Comparison of ENCODE assay signal across 22 cellular contexts in the genomic region with DNA sequence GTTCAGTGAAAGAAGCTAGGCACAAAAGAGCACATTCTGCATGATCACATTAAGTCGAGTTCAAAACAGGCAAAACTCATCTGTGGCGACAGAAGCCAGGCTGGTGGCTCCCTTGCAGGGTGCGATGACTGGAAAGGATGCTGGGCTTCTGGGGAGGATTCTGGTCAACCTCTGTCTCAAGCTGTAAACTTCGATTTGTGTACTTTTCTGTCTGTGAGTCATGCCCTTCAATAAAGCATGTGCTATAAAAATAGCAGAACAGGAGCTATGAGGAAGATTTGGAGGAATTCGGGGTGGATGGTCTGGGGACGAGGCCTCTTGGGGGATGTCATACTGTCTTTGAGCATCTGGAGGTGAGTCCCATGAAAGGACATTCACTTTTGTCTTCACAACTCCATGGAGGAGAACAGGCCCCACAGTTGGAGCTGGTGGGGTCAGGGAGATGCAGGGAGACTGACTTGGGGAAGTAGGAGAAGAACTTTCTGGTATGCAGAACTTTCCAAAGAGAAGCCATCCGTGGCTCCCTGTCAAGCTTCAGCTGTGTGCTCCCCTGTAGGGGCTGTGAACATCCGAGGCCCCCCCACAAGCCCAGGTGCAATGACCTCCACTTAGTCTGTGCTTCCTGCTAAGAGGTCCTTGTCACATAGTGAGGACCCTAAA.
DNase-seq lines count a peak whose midpoint lies in the region; ATAC-seq, FAIRE-seq and TF ChIP-seq lines count a peak whose summit lies in the region.
"Had no signal": no experiment of that assay in that cellular context is flagged by ENCODE, and none has a peak within 500 bp of the region (broad histone marks: within the 10 kb centered on the region; RNA-seq: fewer than 3 reads in every experiment).

No MANE protein-coding gene starts in this region.

- BruUV-seq in K562 (replicated peaks; lab: Mats Ljungman, UMichigan) = no TSS peak

- no peak overlapping the region for H3K14ac ChIP-seq in neuronal stem cell (ENCODE audit: low read length)

- peak; percentile 56 for DNase-seq in AG20443 (ENCODE audit: low spot score)
- DNase-seq in M059J (ENCODE audit: low read depth) = peak; percentile 76
- no peak for DNase-seq in K562 (ENCODE audit: extremely low read depth in 1 of 4, low spot score in 3 of 4)
- no peak for DNase-seq in neuronal stem cell (ENCODE audit: low spot score)
- no peak for DNase-seq in T-helper 1 cell
- DNase-seq in natural killer cell = no peak
- no peak for DNase-seq in sigmoid colon
- DNase-seq: cortex of kidney; DMS53; NCI-H1417 treated with DMSO at 0.1 percent for 48 hours; NCI-H446 treated with DMSO at 0.1 percent for 48 hours; stimulated activated CD4-positive, alpha-beta T cell treated with anti-CD3 and anti-CD28 coated beads, Interleukin-4, amount 100 ng/mL, for 24 hours; tibial artery had no signal

- H2BK120ac ChIP-seq in neuronal stem cell (ENCODE audit: low read depth, low read length) = no peak overlapping the region

- no peak for FAIRE-seq in K562 (lab: Jason Lieb, UNC)
- FAIRE-seq: H1 had no signal

- no peak overlapping the region for H2BK5ac ChIP-seq in neuronal stem cell (ENCODE audit: low read length)

- no peak for TF ChIP-seq CTCF in K562 (IDR thresholded peaks at IDR 0.05 in 2 of 3, conservative IDR thresholded peaks at IDR 0.05 in 1 of 3; ENCODE audit: insufficient read depth in 2 of 3, low read depth in 1 of 3, low read length in 3 of 3)
- no peak for TF ChIP-seq CTCF in natural killer cell (IDR thresholded peaks at IDR 0.05)
- no peak for TF ChIP-seq CTCF in sigmoid colon (IDR thresholded peaks at IDR 0.05)

- ATAC-seq in K562 (no peak), HG03571 (IDR thresholded peaks at IDR 0.05; ENCODE audit: unreplicated experiment) (no peak), natural killer cell (no peak)
- ATAC-seq: esophagus mucosa had no signal

- H3K79me1 ChIP-seq in neuronal stem cell (ENCODE audit: low read depth, low read length) = no peaks in the 10 kb centered on the region

- TF ChIP-seq EP300 in K562 (IDR thresholded peaks at IDR 0.05; ENCODE audit: low read length) (no peak), sigmoid colon (IDR thresholded peaks at IDR 0.05) (no peak)

- H3K4ac ChIP-seq in neuronal stem cell (ENCODE audit: low read length) = no peak overlapping the region

- peaks cover 3% of the 10 kb centered on the region in 2 donors for H3K9me3 Mint-ChIP-seq in natural killer cell

- 71% methylated on average over 8 of the region's 8 CpGs for WGBS in K562 (ENCODE audit: insufficient coverage, low coverage, missing lambda C conversion rate)
- no CpG with 5 or more reads among the region's 8 CpGs for WGBS in neuronal stem cell (ENCODE audit: extremely low coverage in 2 of 2, insufficient read length in 2 of 2, insufficient replicate concordance in 1 of 2), 2 donors
- 22 to 63% methylated on average over 8 of the region's 8 CpGs for WGBS in sigmoid colon, 2 donors

- H2AFZ ChIP-seq in K562 (ENCODE audit: low read depth, low read length) (peak overlapping the region; percentile 51), neuronal stem cell (ENCODE audit: low read length) (no peak overlapping the region)

- H3K79me2 ChIP-seq in K562 (ENCODE audit: control insufficient read depth, insufficient read depth, low read length) = no peaks in the 10 kb centered on the region

- H2BK15ac ChIP-seq in neuronal stem cell (ENCODE audit: low read length) = no peak overlapping the region

- peaks cover 24 to 57% of the 10 kb centered on the region in 2 donors for H3K27me3 Mint-ChIP-seq in natural killer cell (ENCODE audit: low read depth in 2 of 2)

- H3K4me2 ChIP-seq in K562 (ENCODE audit: insufficient read depth, low read length) = no peak overlapping the region; the same call in 1 of the 2 replicates
- H3K4me2 ChIP-seq in neuronal stem cell (ENCODE audit: insufficient read depth, low read length, poor library complexity, severe bottlenecking) = no peak overlapping the region

- CTCF ChIA-PET in K562 (lab: Yijun Ruan, JAX; ENCODE audit: low intra/inter-chr PET ratio) = no interaction called here

- in situ Hi-C loops in K562 (cut with MboI) = no loop called here

- no peak overlapping the region for H3K4me3 Mint-ChIP-seq in natural killer cell
- H3K4me3 Mint-ChIP-seq: nephron had no signal

- no peaks in the 10 kb centered on the region for H3K9me1 ChIP-seq in K562 (ENCODE audit: control insufficient read depth, insufficient read depth, low read length)

- no peak overlapping the region for H3K18ac ChIP-seq in neuronal stem cell (ENCODE audit: low read length)

- peaks cover 16 to 25% of the 10 kb centered on the region in 2 donors for H3K4me1 Mint-ChIP-seq in natural killer cell

- H2AK5ac ChIP-seq in neuronal stem cell (ENCODE audit: low read depth, low read length) = peak overlapping the region; percentile 40

- no peak for TF ChIP-seq RAD21 in K562 (CRISPR knock-in tag; conservative IDR thresholded peaks at IDR 0.05 in 1 of 2, IDR thresholded peaks at IDR 0.05 in 1 of 2)

- no peak overlapping the region for H2BK12ac ChIP-seq in neuronal stem cell (ENCODE audit: low read length)

- TF ChIP-seq POLR2A in K562 (conservative IDR thresholded peaks at IDR 0.05) (no peak), sigmoid colon (IDR thresholded peaks at IDR 0.05) (no peak)

- H3K27me3 ChIP-seq in K562 (ENCODE audit: control insufficient read depth in 2 of 2, insufficient read depth in 2 of 2, low read length in 2 of 2) (no peaks in the 10 kb centered on the region), neuronal stem cell (ENCODE audit: control insufficient read depth in 3 of 3, insufficient read depth in 3 of 3, low read depth in 1 of 3, low read length in 3 of 3) (no peaks in the 10 kb centered on the region), sigmoid colon (no peaks in the 10 kb centered on the region)
- H3K27me3 ChIP-seq: right atrium auricular region, tibial artery had no signal

- H3K9ac ChIP-seq in K562 (ENCODE audit: insufficient read depth in 1 of 2, low read depth in 2 of 2, low read length in 2 of 2) (no peak overlapping the region), neuronal stem cell (ENCODE audit: low read depth, low read length, poor library complexity) (no peak overlapping the region)

- no peak overlapping the region for H3K23ac ChIP-seq in neuronal stem cell (ENCODE audit: low read depth, low read length, poor library complexity)

- H3K9me3 ChIP-seq in K562 (replicated peaks; ENCODE audit: control insufficient read depth, insufficient read depth, low read depth, low read length) (peaks cover 2% of the 10 kb centered on the region; the same call in 1 of the 2 replicates), neuronal stem cell (replicated peaks in 1 of 2; ENCODE audit: control insufficient read depth in 2 of 2, insufficient read depth in 1 of 2, low read depth in 1 of 2, low read length in 2 of 2) (peaks cover 5 to 6% of the 10 kb centered on the region in 2 donors), sigmoid colon (no peaks in the 10 kb centered on the region)

- no peaks in the 10 kb centered on the region for H4K20me1 ChIP-seq in K562 (replicated peaks; ENCODE audit: control insufficient read depth, insufficient read depth, low read length)

- H3K27ac ChIP-seq in K562 (ENCODE audit: extremely low read depth, low read depth, low read length) (no peak overlapping the region; the same call in 2 of the 3 replicates), neuronal stem cell (replicated peaks; ENCODE audit: low read length) (no peak overlapping the region), sigmoid colon (no peak overlapping the region)
- H3K27ac ChIP-seq: C4-2B, right atrium auricular region, SK-N-MC, tibial artery, VCaP had no signal

- no peaks in the 10 kb centered on the region for H3K36me3 Mint-ChIP-seq in natural killer cell

- no peak overlapping the region for H3K27ac Mint-ChIP-seq in natural killer cell
- H3K27ac Mint-ChIP-seq: activated T-helper 2 cell treated with anti-CD3 and anti-CD28 coated beads, Interferon-gamma antibody, Interleukin-2, Interleukin-4, amounts not matched to agents 10 μg/mL and 5 μg/mL and 100 μg/mL, durations not matched to agents 14 hours and 24 hours and 36 hours; nephron had no signal

- intact Hi-C loops in K562 (cut with micrococcal nuclease) = loop anchor here (5.0 to 10.0 kb wide), 2 partner anchors 39 to 109 kb away; partner anchors contain the start of gene MYEOV
- intact Hi-C loops in natural killer cell (cut with micrococcal nuclease) = no loop called here
- intact Hi-C loops in sigmoid colon (cut with DNase I) = no loop called here

- H4K8ac ChIP-seq in neuronal stem cell (ENCODE audit: low read depth, low read length) = no peak overlapping the region

- H3K4me1 ChIP-seq in K562 (replicated peaks in 1 of 2; ENCODE audit: control insufficient read depth in 2 of 2, insufficient read depth in 2 of 2, low read length in 2 of 2) (peaks cover 42 to 71% of the 10 kb centered on the region in 2 experiments), neuronal stem cell (ENCODE audit: control insufficient read depth in 2 of 2, insufficient read depth in 1 of 2, low read depth in 1 of 2, low read length in 2 of 2) (peaks cover 6 to 8% of the 10 kb centered on the region in 2 donors), sigmoid colon (peaks cover 0 to 14% (median 7%) of the 10 kb centered on the region in 4 donors)
- H3K4me1 ChIP-seq: right atrium auricular region had no signal

- H3K4me3 ChIP-seq in K562 = no peak overlapping the region
- H3K4me3 ChIP-seq in neuronal stem cell (ENCODE audit: low read length in 2 of 2) = no peak overlapping the region
- H3K4me3 ChIP-seq in sigmoid colon = no peak overlapping the region
- H3K4me3 ChIP-seq: right atrium auricular region, SK-N-MC, tibial artery had no signal

- H3K36me3 ChIP-seq in K562 (ENCODE audit: control insufficient read depth, insufficient read depth, low read length) (no peaks in the 10 kb centered on the region), neuronal stem cell (replicated peaks in 1 of 2; ENCODE audit: control insufficient read depth in 2 of 2, insufficient read depth in 2 of 2, low read length in 2 of 2) (no peaks in the 10 kb centered on the region), sigmoid colon (no peaks in the 10 kb centered on the region)
- H3K36me3 ChIP-seq: right atrium auricular region, tibial artery had no signal

- no peak overlapping the region for H4K91ac ChIP-seq in neuronal stem cell (ENCODE audit: low read depth, low read length, poor library complexity)

- POLR2A ChIA-PET in K562 (lab: Yijun Ruan, JAX) = interaction anchor here (0.5 kb wide), 1 partner anchor 22 kb away, joined by 3 read pairs; no protein-coding TSS in a partner anchor

TF ChIP-seq in K562, 482 proteins besides CTCF, POLR2A, EP300 and RAD21 (continues in another document):
- TF ChIP-seq NR3C1 (CRISPR knock-in tag; IDR thresholded peaks at IDR 0.05) (no peak), ZBTB7A (IDR thresholded peaks at IDR 0.05; ENCODE audit: borderline replicate concordance, control insufficient read depth, low read depth, low read length) (no peak)

Comparison
In these comparisons a context has a peak if more than half of its experiments do, and no peak if none do; other contexts are left out.
1. DNase-seq: peak in AG20443 (single experiment) and M059J (single experiment); none in K562 (0 of 4), neuronal stem cell (single experiment), T-helper 1 cell (0 of 5), natural killer cell (single experiment) and sigmoid colon (single experiment).